In genomic region chr5:149711338-149711737, GRCh38 we compare ENCODE assay signal across 17 cellular contexts. TPM values are rescaled to one million over a fixed set of nuclear protein-coding genes. Genes with fewer than 3 reads are reported as not detected.
DNase-seq lines count a peak whose midpoint lies in the region; ATAC-seq, FAIRE-seq and TF ChIP-seq lines count a peak whose summit lies in the region.
"Had no signal": no experiment of that assay in that cellular context is flagged by ENCODE, and none has a peak within 500 bp of the region (broad histone marks: within the 10 kb centered on the region; RNA-seq: fewer than 3 reads in every experiment).

No MANE protein-coding gene starts in this region.

- H2AK5ac ChIP-seq in H1 (ENCODE audit: low read depth, low read length): 0 out of 2 replicates have a peak overlapping the region, but pooled peaks have one; percentile 11

- no peaks in the 10 kb centered on the region for H3K79me1 ChIP-seq in H1 (ENCODE audit: low read depth, low read length)

- no peaks in the 10 kb centered on the region for H4K20me1 ChIP-seq in H1 (replicated peaks in 1 of 2; ENCODE audit: control insufficient read depth in 1 of 2, insufficient read depth in 2 of 2, low read length in 2 of 2)
- H4K20me1 ChIP-seq: BLaER1 had no signal

- no peaks in the 10 kb centered on the region for H3K36me3 Mint-ChIP-seq in activated CD8-positive, alpha-beta memory T cell treated with anti-CD3 and anti-CD28 coated beads, Interleukin-2, amount 10 ng/mL, durations not matched to agents 7 days and 5 days
- H3K36me3 Mint-ChIP-seq in type B pancreatic cell: no peaks in the 10 kb centered on the region

- no peak for TF ChIP-seq POLR2A in H1 (IDR thresholded peaks at IDR 0.05; ENCODE audit: control extremely low read depth in 1 of 2, low read depth in 2 of 2, low read length in 2 of 2)

- DNase-seq in activated CD8-positive, alpha-beta memory T cell treated with anti-CD3 and anti-CD28 coated beads, Interleukin-2, amount 50 U/mL, for 48 hours: peak; percentile 25
- no peak for DNase-seq in activated CD8-positive, alpha-beta memory T cell treated with anti-CD3 and anti-CD28 coated beads, Interleukin-2, amount 10 ng/mL, durations not matched to agents 7 days and 5 days
- peak in 1 of 2 experiments; percentile 30 for DNase-seq in H1 (ENCODE audit: low read depth in 1 of 2, low spot score in 2 of 2)
- DNase-seq in left ventricle myocardium inferior: peak; percentile 50
- DNase-seq in type B pancreatic cell (ENCODE audit: extremely low spot score, unreplicated experiment): peak; percentile 20
- DNase-seq in GOT3 (lab: John Stamatoyannopoulos, UW): no peak
- no peak for DNase-seq in iPS-NIHi11 (ENCODE audit: low spot score)
- DNase-seq: 8988T; AML-193; Caco-2; CD8-positive, alpha-beta memory T cell; DND-41; GDM1; HCEC 1CT; HFFc6 had no signal

- no peak overlapping the region for H3K27ac ChIP-seq in H1 (ENCODE audit: low read depth, low read length)
- H3K27ac ChIP-seq in left ventricle myocardium inferior (replicated peaks): no peak overlapping the region
- H3K27ac ChIP-seq: BLaER1 had no signal

- no peak overlapping the region for H2BK15ac ChIP-seq in H1 (ENCODE audit: low read length)

- H3K14ac ChIP-seq in H1 (ENCODE audit: insufficient read length): no peak overlapping the region

- H3K56ac ChIP-seq in H1 (replicated peaks; ENCODE audit: insufficient read length, low read depth, low read length): no peak overlapping the region

- no peak overlapping the region for H2BK120ac ChIP-seq in H1 (replicated peaks; ENCODE audit: low read depth, low read length)

- H3K18ac ChIP-seq in H1 (ENCODE audit: extremely low read depth, low read length): no peak overlapping the region

- peak overlapping the region; percentile 15 for H4K91ac ChIP-seq in H1 (replicated peaks; ENCODE audit: insufficient read length, low read length)

- H2AFZ ChIP-seq in H1 (ENCODE audit: low read length): no peak overlapping the region

- no peak overlapping the region for H2BK20ac ChIP-seq in H1 (ENCODE audit: low read length)

- H3K36me3 ChIP-seq in H1 (ENCODE audit: control insufficient read depth in 2 of 4, insufficient read depth in 4 of 4, low read length in 3 of 4) (no peaks in the 10 kb centered on the region), left ventricle myocardium inferior (no peaks in the 10 kb centered on the region)
- H3K36me3 ChIP-seq: BLaER1 had no signal

- H3K23ac ChIP-seq in H1 (ENCODE audit: insufficient read length): no peak overlapping the region

- H3K9me3 ChIP-seq in H1 (ENCODE audit: insufficient read depth in 2 of 2, low read depth in 1 of 2, low read length in 1 of 2) (no peaks in the 10 kb centered on the region), left ventricle myocardium inferior (replicated peaks) (no peaks in the 10 kb centered on the region)
- H3K9me3 ChIP-seq: BLaER1 had no signal

- no peak for FAIRE-seq in H1 (lab: Jason Lieb, UNC)
- FAIRE-seq: GM12892 had no signal

- H4K5ac ChIP-seq in H1 (ENCODE audit: insufficient read length, low read depth, low read length): no peak overlapping the region

- H3K4ac ChIP-seq in H1 (replicated peaks; ENCODE audit: insufficient read length, low read depth, low read length): no peak overlapping the region

- no peak overlapping the region for H3K27ac Mint-ChIP-seq in activated CD8-positive, alpha-beta memory T cell treated with anti-CD3 and anti-CD28 coated beads, Interleukin-2, amount 10 ng/mL, durations not matched to agents 7 days and 5 days
- H3K27ac Mint-ChIP-seq in type B pancreatic cell: no peak overlapping the region
- H3K27ac Mint-ChIP-seq: CD8-positive, alpha-beta memory T cell; HFFc6 had no signal

- H3K27me3 ChIP-seq in H1 (replicated peaks in 1 of 4; ENCODE audit: control insufficient read depth in 3 of 4, extremely low read depth in 1 of 4, insufficient read depth in 3 of 4, low read length in 3 of 4): peaks cover 0 to 2% (median under 1%) of the 10 kb centered on the region in 4 experiments; a peak in 2 of 7 replicates
- no peaks in the 10 kb centered on the region for H3K27me3 ChIP-seq in left ventricle myocardium inferior (ENCODE audit: low read depth)
- H3K27me3 ChIP-seq: BLaER1 had no signal

- H3K4me3 Mint-ChIP-seq in activated CD8-positive, alpha-beta memory T cell treated with anti-CD3 and anti-CD28 coated beads, Interleukin-2, amount 10 ng/mL, durations not matched to agents 7 days and 5 days: no peak overlapping the region
- H3K4me3 Mint-ChIP-seq in type B pancreatic cell: no peak overlapping the region
- H3K4me3 Mint-ChIP-seq: CD8-positive, alpha-beta memory T cell; HFFc6 had no signal

- no peak for TF ChIP-seq RAD21 in H1 (IDR thresholded peaks at IDR 0.05 in 1 of 2, conservative IDR thresholded peaks at IDR 0.05 in 1 of 2; ENCODE audit: low read depth in 2 of 2, low read length in 2 of 2)

- H2BK12ac ChIP-seq in H1 (ENCODE audit: low read depth, low read length): no peak overlapping the region

- no peak overlapping the region for H4K8ac ChIP-seq in H1 (ENCODE audit: extremely low read depth, insufficient read depth, low read length)

- CTCF ChIA-PET in activated CD8-positive, alpha-beta memory T cell treated with anti-CD3 and anti-CD28 coated beads, Interleukin-2, amount 10 ng/mL, durations not matched to agents 7 days and 5 days (lab: Charles Lee): no interaction called here
- CTCF ChIA-PET in H1 (lab: Charles Lee; ENCODE audit: partially characterized antibody): interaction anchor here (1.2 to 1.5 kb wide), 4 partner anchors 25 to 97 kb away, joined by 3 to 6 read pairs (median 4); no protein-coding TSS in a partner anchor

- H2BK5ac ChIP-seq in H1 (ENCODE audit: low read depth, low read length): no peak overlapping the region

- TF ChIP-seq CTCF in H1 (IDR thresholded peaks at IDR 0.05; ENCODE audit: control extremely low read depth in 1 of 3, insufficient read depth in 1 of 3, low read depth in 1 of 3, low read length in 3 of 3): no peak
- TF ChIP-seq CTCF in left ventricle myocardium inferior (IDR thresholded peaks at IDR 0.05; ENCODE audit: borderline replicate concordance): no peak
- TF ChIP-seq CTCF in type B pancreatic cell (conservative IDR thresholded peaks at IDR 0.05): no peak

- H3K4me1 ChIP-seq in H1 (replicated peaks in 1 of 4; ENCODE audit: control insufficient read depth in 3 of 4, insufficient read depth in 4 of 4, low read length in 3 of 4) (peaks cover 4 to 10% (median 5%) of the 10 kb centered on the region in 4 experiments; a peak in 6 of 7 replicates), left ventricle myocardium inferior (peaks cover 11% of the 10 kb centered on the region)
- H3K4me1 ChIP-seq: BLaER1 had no signal

- TF ChIP-seq EP300 in H1 (IDR thresholded peaks at IDR 0.05; ENCODE audit: borderline replicate concordance in 1 of 2, low read depth in 2 of 2, low read length in 2 of 2): no peak

- no peaks in the 10 kb centered on the region for H3K4me1 Mint-ChIP-seq in activated CD8-positive, alpha-beta memory T cell treated with anti-CD3 and anti-CD28 coated beads, Interleukin-2, amount 10 ng/mL, durations not matched to agents 7 days and 5 days
- H3K4me1 Mint-ChIP-seq in type B pancreatic cell (ENCODE audit: unreplicated experiment): no peaks in the 10 kb centered on the region
- H3K4me1 Mint-ChIP-seq: CD8-positive, alpha-beta memory T cell had no signal

- intact Hi-C loops in left ventricle myocardium inferior (cut with micrococcal nuclease): no loop called here

- ATAC-seq in activated CD8-positive, alpha-beta memory T cell treated with anti-CD3 and anti-CD28 coated beads, Interleukin-2, amount 10 ng/mL, durations not matched to agents 7 days and 5 days: no peak

- no peak overlapping the region for H3K4me2 ChIP-seq in H1 (ENCODE audit: insufficient read depth in 1 of 2, low read depth in 2 of 2, low read length in 2 of 2)
- H3K4me2 ChIP-seq: BLaER1 had no signal

- no peaks in the 10 kb centered on the region for H3K79me2 ChIP-seq in H1 (ENCODE audit: control insufficient read depth in 1 of 2, insufficient read depth in 2 of 2, low read length in 2 of 2)

- peaks cover 46% of the 10 kb centered on the region for H3K27me3 Mint-ChIP-seq in activated CD8-positive, alpha-beta memory T cell treated with anti-CD3 and anti-CD28 coated beads, Interleukin-2, amount 10 ng/mL, durations not matched to agents 7 days and 5 days
- H3K27me3 Mint-ChIP-seq in type B pancreatic cell: peaks cover 18% of the 10 kb centered on the region

- 71% methylated on average over 6 of the region's 6 CpGs; no CpG with 5 or more reads in 1 of the 2 experiments for WGBS in H1 (ENCODE audit: extremely low coverage in 1 of 2, insufficient coverage in 1 of 2, insufficient read length in 1 of 2, insufficient replicate concordance in 2 of 2, low coverage in 1 of 2, low lambda C conversion rate in 2 of 2, missing lambda C conversion rate in 1 of 2), 2 experiments

- no peaks in the 10 kb centered on the region for H3K9me3 Mint-ChIP-seq in activated CD8-positive, alpha-beta memory T cell treated with anti-CD3 and anti-CD28 coated beads, Interleukin-2, amount 10 ng/mL, durations not matched to agents 7 days and 5 days (ENCODE audit: low read depth)
- H3K9me3 Mint-ChIP-seq in type B pancreatic cell: no peaks in the 10 kb centered on the region
- H3K9me3 Mint-ChIP-seq: CD8-positive, alpha-beta memory T cell; HFFc6 had no signal

- no peaks in the 10 kb centered on the region; the same call in 1 of the 2 replicates for H3K23me2 ChIP-seq in H1 (ENCODE audit: low read depth, low read length)

- POLR2A ChIA-PET in H1 (lab: Charles Lee; ENCODE audit: partially characterized antibody): interaction anchor here (1.3 kb wide), 1 partner anchor 10 kb away, joined by 4 read pairs; no protein-coding TSS in a partner anchor

- no peak overlapping the region for H3K9ac ChIP-seq in H1 (replicated peaks in 1 of 4; ENCODE audit: extremely low read depth in 1 of 4, low read depth in 3 of 4, low read length in 3 of 4)
- H3K9ac ChIP-seq: BLaER1 had no signal

- H3K4me3 ChIP-seq in H1 (ENCODE audit: extremely low read depth in 1 of 4, insufficient read depth in 2 of 4, low read depth in 3 of 4, low read length in 4 of 4): no peak overlapping the region
- H3K4me3 ChIP-seq in left ventricle myocardium inferior: no peak overlapping the region
- H3K4me3 ChIP-seq: BLaER1 had no signal

TF ChIP-seq in H1, 55 proteins besides CTCF, POLR2A, EP300 and RAD21 (continues in another document):
- TF ChIP-seq SP4 (IDR thresholded peaks at IDR 0.05; ENCODE audit: low read length): no peak

RNA-seq across cellular contexts. Expression of gene PPARGC1B, which starts 18.8 kb away (rescaled TPM):
- total RNA-seq in activated CD8-positive, alpha-beta memory T cell treated with anti-CD3 and anti-CD28 coated beads, Interleukin-2, amount 10 ng/mL, durations not matched to agents 7 days and 5 days: 1 to 10 TPM; 6.0 to 7.2 TPM
- total RNA-seq in H1 (2021; fragmentation: NEBNext Ultra II Directional; extraction: Animal tissue kit (Norgen Biotek cat#: 25700)): 11.4 and 11.5 TPM in 2 replicates
- 1.7 and 2.5 TPM in 2 replicates for polyA plus RNA-seq in H1 (2011; rRNA removed)
- 1.8 TPM for polyA plus RNA-seq in H1 (2011; cell fraction: cytosol; rRNA removed)
- polyA plus RNA-seq in H1 (2011; cell fraction: nucleus; rRNA removed): 6.4 TPM
- 3.8 to 5.2 TPM (median 4.8 TPM) in 4 replicates for polyA plus RNA-seq in H1 (2012, experiment 1 of 2)
- polyA plus RNA-seq in H1 (2012, experiment 2 of 2): 1.3 TPM
- polyA plus RNA-seq in H1 (2013, experiment 1 of 2): 6.2 TPM
- polyA plus RNA-seq in H1 (2013, experiment 2 of 2): 3.9 TPM
- polyA minus RNA-seq in H1 (2011; rRNA and poly(A)+ RNA removed): 6.3 and 7.6 TPM in 2 replicates
- polyA minus RNA-seq in H1 (2011; cell fraction: cytosol; rRNA and poly(A)+ RNA removed): 5.9 TPM
- 10.0 TPM for polyA minus RNA-seq in H1 (2011; cell fraction: nucleus; rRNA and poly(A)+ RNA removed)
- total RNA-seq in left ventricle myocardium inferior: 28.4 TPM
- total RNA-seq in type B pancreatic cell (ENCODE audit: low replicate concordance): 5.4 and 8.5 TPM in 2 replicates

Comparison
In these comparisons a context has a peak if more than half of its experiments do, and no peak if none do; other contexts are left out.
1. DNase-seq: peak in activated CD8-positive, alpha-beta memory T cell treated with anti-CD3 and anti-CD28 coated beads, Interleukin-2, amount 50 U/mL, for 48 hours (single experiment), left ventricle myocardium inferior (single experiment) and type B pancreatic cell (single experiment); none in activated CD8-positive, alpha-beta memory T cell treated with anti-CD3 and anti-CD28 coated beads, Interleukin-2, amount 10 ng/mL, durations not matched to agents 7 days and 5 days (single experiment), GOT3 (single experiment) and iPS-NIHi11 (single experiment).